9 cellular contexts compared by ENCODE assay signal in genomic region chr17:81710514-81711308, GRCh38. TPM values are rescaled to one million over a fixed set of nuclear protein-coding genes. Genes with fewer than 3 reads are reported as not detected.
DNase-seq lines count a peak whose midpoint lies in the region; ATAC-seq and TF ChIP-seq lines count a peak whose summit lies in the region.
"Had no signal": no experiment of that assay in that cellular context is flagged by ENCODE, and none has a peak within 500 bp of the region (broad histone marks: within the 10 kb centered on the region; RNA-seq: fewer than 3 reads in every experiment).

No MANE protein-coding gene starts in this region.

- peaks cover 25% of the 10 kb centered on the region for H3K79me2 ChIP-seq in Karpas-422 (ENCODE audit: low read length)

- no peaks in the 10 kb centered on the region for H3K27me3 ChIP-seq in Karpas-422 (ENCODE audit: low read length)
- no peaks in the 10 kb centered on the region for H3K27me3 ChIP-seq in upper lobe of left lung
- H3K27me3 ChIP-seq: ovary had no signal

- peak overlapping the region; percentile 85 for H3K9ac ChIP-seq in Karpas-422 (ENCODE audit: low read length)

- WGBS in upper lobe of left lung, 2 donors = 9 to 24% methylated on average over 15 to 26 of the region's 29 CpGs

- peaks cover 19% of the 10 kb centered on the region for H3K36me3 ChIP-seq in Karpas-422 (ENCODE audit: insufficient read depth, low read length)
- peaks cover 7 to 26% (median 18%) of the 10 kb centered on the region in 4 donors for H3K36me3 ChIP-seq in upper lobe of left lung
- H3K36me3 ChIP-seq: ovary had no signal

- H4K20me1 ChIP-seq in Karpas-422 (ENCODE audit: insufficient read depth, low read depth, low read length) = peaks cover 26% of the 10 kb centered on the region; the same call in 1 of the 2 replicates

- peak in 1 of 2 donors; percentile 2 for ATAC-seq in upper lobe of left lung (ENCODE audit: low FRiP score in 2 of 2)

- peaks cover 0 to 18% (median 2%) of the 10 kb centered on the region in 3 donors for H3K27me3 Mint-ChIP-seq in immature natural killer cell (ENCODE audit: low read depth in 3 of 3)

- H3K9me3 ChIP-seq in Karpas-422 (ENCODE audit: low read length) (no peaks in the 10 kb centered on the region), upper lobe of left lung (no peaks in the 10 kb centered on the region)
- H3K9me3 ChIP-seq: ovary had no signal

- no peaks in the 10 kb centered on the region for H3K9me3 Mint-ChIP-seq in immature natural killer cell

- H2AFZ ChIP-seq in Karpas-422 (ENCODE audit: low read length) = no peak overlapping the region

- peak overlapping the region; percentile 12 to 81 (median 60) for H3K27ac Mint-ChIP-seq in immature natural killer cell

- peaks cover 20 to 25% of the 10 kb centered on the region in 2 donors for H3K4me1 Mint-ChIP-seq in immature natural killer cell

- no peak for TF ChIP-seq POLR2A in upper lobe of left lung (IDR thresholded peaks at IDR 0.05)

- TF ChIP-seq EP300 in upper lobe of left lung (IDR thresholded peaks at IDR 0.05) = no peak

- DNase-seq in DMS53 treated with DMSO at 0.1 percent for 48 hours (lab: John Stamatoyannopoulos, UW; ENCODE audit: unreplicated experiment) = peak; percentile 45
- DNase-seq in Karpas-422 = no peak
- DNase-seq in activated CD8-positive, alpha-beta memory T cell treated with anti-CD3 and anti-CD28 coated beads, Interleukin-2, amount 50 U/mL, for 48 hours = peak; percentile 64
- DNase-seq in immature natural killer cell = no peak
- peak in 1 of 2 donors; percentile 49 for DNase-seq in upper lobe of left lung
- no peak for DNase-seq in NCI-H1105 treated with DMSO at 0.1 percent for 48 hours (lab: John Stamatoyannopoulos, UW)
- no peak for DNase-seq in effector CD8-positive, alpha-beta T cell (lab: John Stamatoyannopoulos, UW)
- no peak for DNase-seq in epidermal melanocyte (ENCODE audit: insufficient read length, low spot score)

- H3K27ac ChIP-seq in Karpas-422 (ENCODE audit: low read length) (peak overlapping the region; percentile 64), upper lobe of left lung (peak overlapping the region in 1 of 4 donors; percentile 6)
- H3K27ac ChIP-seq: ovary had no signal

- peaks cover 0 to 3% (median 3%) of the 10 kb centered on the region in 3 donors for H3K36me3 Mint-ChIP-seq in immature natural killer cell

- peak overlapping the region; percentile 52 to 73 (median 66) for H3K4me3 Mint-ChIP-seq in immature natural killer cell

- H3K4me3 ChIP-seq in Karpas-422 (ENCODE audit: low read length) (peak overlapping the region; percentile 32; the same call in 1 of the 2 replicates), upper lobe of left lung (peak overlapping the region in 3 of 4 donors; percentile 85 to 99 (median 96))

- peak overlapping the region; percentile 94 for H3K4me2 ChIP-seq in Karpas-422 (ENCODE audit: low read depth, low read length, poor library complexity, severe bottlenecking)

- no peak for TF ChIP-seq CTCF in upper lobe of left lung (IDR thresholded peaks at IDR 0.05)

- H3K4me1 ChIP-seq in Karpas-422 (ENCODE audit: low read length) (peaks cover 29% of the 10 kb centered on the region), upper lobe of left lung (peaks cover 26 to 41% (median 36%) of the 10 kb centered on the region in 4 donors)

- no peaks in the 10 kb centered on the region for H3K9me2 ChIP-seq in Karpas-422 (replicated peaks; ENCODE audit: insufficient read depth, low read length)

RNA-seq across cellular contexts. Expression of gene SLC25A10, which starts 1.4 kb away (rescaled TPM):
- 8.6 and 15.0 TPM in 2 replicates for total RNA-seq in Karpas-422 (2014; rRNA removed; shearing (Covaris generic); ENCODE audit: low replicate concordance)
- polyA plus RNA-seq in immature natural killer cell = 1 to 10 TPM; 5.6 to 7.5 (median 5.9) TPM
- 10 to 100 TPM in 5 of 6 donors, 1 to 10 TPM in 1; 9.9 to 20.2 (median 12.7) TPM for total RNA-seq in upper lobe of left lung

RNA-seq across cellular contexts. Expression of gene MRPL12, which starts 7.5 kb away (rescaled TPM):
- total RNA-seq in Karpas-422 (2014; rRNA removed; shearing (Covaris generic); ENCODE audit: low replicate concordance) = 13.6 and 39.8 TPM in 2 replicates
- 10 to 100 TPM; 43.1 to 79.4 (median 58.7) TPM for polyA plus RNA-seq in immature natural killer cell
- total RNA-seq in upper lobe of left lung = 10 to 100 TPM; 29.3 to 69.8 (median 47.8) TPM

RNA-seq across cellular contexts. Expression of gene HGS, which starts 26.9 kb away (rescaled TPM):
- total RNA-seq in Karpas-422 (2014; rRNA removed; shearing (Covaris generic); ENCODE audit: low replicate concordance) = 57.2 and 90.1 TPM in 2 replicates
- 10 to 100 TPM; 12.4 to 40.4 (median 17.3) TPM for polyA plus RNA-seq in immature natural killer cell
- 100 to 1,000 TPM in 4 of 6 donors, 10 to 100 TPM in 2; 74.7 to 164 (median 108) TPM for total RNA-seq in upper lobe of left lung

RNA-seq across cellular contexts. Expression of gene ARL16, which starts 27.1 kb away (rescaled TPM):
- total RNA-seq in Karpas-422 (2014; rRNA removed; shearing (Covaris generic); ENCODE audit: low replicate concordance) = 22.4 and 40.7 TPM in 2 replicates
- polyA plus RNA-seq in immature natural killer cell = 10 to 100 TPM; 31.1 to 75.2 (median 61.8) TPM
- 10 to 100 TPM; 16.9 to 47.1 (median 20.5) TPM for total RNA-seq in upper lobe of left lung

RNA-seq across cellular contexts. Expression of gene CCDC137, which starts 44.2 kb away (rescaled TPM):
- 8.1 and 31.9 TPM in 2 replicates for total RNA-seq in Karpas-422 (2014; rRNA removed; shearing (Covaris generic); ENCODE audit: low replicate concordance)
- polyA plus RNA-seq in immature natural killer cell = 10 to 100 TPM in 1 of 3 donors, 1 to 10 TPM in 2; 1.8 to 21.7 (median 6.1) TPM
- total RNA-seq in upper lobe of left lung = 10 to 100 TPM; 10.8 to 49.2 (median 12.6) TPM

Comparison
In these comparisons a context has a peak if more than half of its experiments do, and no peak if none do; other contexts are left out.
1. DNase-seq: peak in DMS53 treated with DMSO at 0.1 percent for 48 hours (single experiment) and activated CD8-positive, alpha-beta memory T cell treated with anti-CD3 and anti-CD28 coated beads, Interleukin-2, amount 50 U/mL, for 48 hours (single experiment); none in Karpas-422 (single experiment), immature natural killer cell (0 of 3), NCI-H1105 treated with DMSO at 0.1 percent for 48 hours (single experiment), effector CD8-positive, alpha-beta T cell (single experiment) and epidermal melanocyte (single experiment).